17 cellular contexts compared by ENCODE assay signal in the genomic region with DNA sequence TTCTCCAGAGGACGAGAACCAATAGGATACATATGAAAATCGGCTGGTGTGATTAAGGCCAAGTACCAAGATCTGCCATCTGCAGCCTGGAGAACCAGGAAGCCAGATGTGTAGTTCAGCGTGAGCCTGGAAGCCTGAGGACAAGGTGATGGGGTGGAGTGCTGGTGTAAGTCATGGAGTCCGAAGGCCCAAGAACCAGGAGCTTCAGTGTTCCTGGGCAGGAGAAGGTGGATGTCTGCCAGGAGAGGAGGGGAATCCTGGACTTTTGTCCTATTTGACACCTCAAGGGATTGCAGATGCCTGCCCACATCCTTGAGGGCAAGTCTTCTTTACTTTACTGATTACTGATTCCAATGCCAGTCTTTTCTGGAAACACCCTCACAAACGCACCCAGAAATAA.
DNase-seq lines count a peak whose midpoint lies in the region; ATAC-seq and TF ChIP-seq lines count a peak whose summit lies in the region.
"Had no signal": no experiment of that assay in that cellular context is flagged by ENCODE, and none has a peak within 500 bp of the region (broad histone marks: within the 10 kb centered on the region; RNA-seq: fewer than 3 reads in every experiment).

No MANE protein-coding gene starts in this region.

- no peaks in the 10 kb centered on the region for H3K27me3 ChIP-seq in A673 (replicated peaks; ENCODE audit: insufficient read depth, low read depth, low read length, poor library complexity)

- in situ Hi-C loops in ACHN (cut with HindIII; ENCODE audit: low pct_ligation_motif_present, low pct_unique_long_range_greater_than_20kb, low sequenced_read_pairs) = no loop called here

- BruUV-seq in A673 (replicated peaks; lab: Mats Ljungman, UMichigan) = no TSS peak

- peak overlapping the region; percentile 16 for H3K27ac Mint-ChIP-seq in activated naive CD4-positive, alpha-beta T cell treated with anti-CD3 and anti-CD28 coated beads for 36 hours
- H3K27ac Mint-ChIP-seq in activated T-helper 2 cell treated with anti-CD3 and anti-CD28 coated beads, Interferon-gamma antibody, Interleukin-2, Interleukin-4, amounts not matched to agents 10 μg/mL and 5 μg/mL and 100 μg/mL, durations not matched to agents 14 hours and 24 hours and 36 hours = peak overlapping the region; percentile 49
- H3K27ac Mint-ChIP-seq: B cell had no signal

- H3K4me3 Mint-ChIP-seq in activated naive CD4-positive, alpha-beta T cell treated with anti-CD3 and anti-CD28 coated beads for 36 hours = no peak overlapping the region
- no peak overlapping the region for H3K4me3 Mint-ChIP-seq in activated T-helper 2 cell treated with anti-CD3 and anti-CD28 coated beads, Interferon-gamma antibody, Interleukin-2, Interleukin-4, amounts not matched to agents 10 μg/mL and 5 μg/mL and 100 μg/mL, durations not matched to agents 14 hours and 24 hours and 36 hours (ENCODE audit: low read depth)
- H3K4me3 Mint-ChIP-seq: B cell had no signal

- ATAC-seq in mucosa of descending colon = peak; percentile 46
- ATAC-seq: Panc1 had no signal

- CTCF ChIA-PET in activated naive CD4-positive, alpha-beta T cell treated with anti-CD3 and anti-CD28 coated beads for 36 hours (lab: Charles Lee) = interaction anchor here (0.6 to 2.6 kb wide), 11 partner anchors 10 to 313 kb away, joined by 3 to 13 read pairs (median 4); no protein-coding TSS in a partner anchor
- CTCF ChIA-PET in A673 (lab: Charles Lee) = no interaction called here

- H3K4me1 ChIP-seq in mucosa of descending colon (ENCODE audit: low read depth) = peaks cover 12% of the 10 kb centered on the region
- peaks cover 26% of the 10 kb centered on the region for H3K4me1 ChIP-seq in A673 (ENCODE audit: insufficient read depth, low read length, poor library complexity, severe bottlenecking)

- H3K36me3 ChIP-seq in mucosa of descending colon (ENCODE audit: low read depth) (no peaks in the 10 kb centered on the region), A673 (ENCODE audit: insufficient read depth, low read length, poor library complexity, severe bottlenecking) (no peaks in the 10 kb centered on the region)

- intact Hi-C loops in activated naive CD4-positive, alpha-beta T cell treated with anti-CD3 and anti-CD28 coated beads for 36 hours (cut with micrococcal nuclease) = loop anchor here (2.0 kb wide), 1 partner anchor 39 kb away; no protein-coding TSS in a partner anchor
- intact Hi-C loops in activated T-helper 2 cell treated with anti-CD3 and anti-CD28 coated beads, Interferon-gamma antibody, Interleukin-2, Interleukin-4, amounts not matched to agents 10 μg/mL and 5 μg/mL and 100 μg/mL, durations not matched to agents 14 hours and 24 hours and 36 hours (cut with micrococcal nuclease) = loop anchor here (5.0 kb wide), 1 partner anchor 265 kb away; no protein-coding TSS in a partner anchor
- intact Hi-C loops in mucosa of descending colon (cut with DNase I, micrococcal nuclease) = no loop called here
- intact Hi-C loops in A673 (cut with micrococcal nuclease; ENCODE audit: unreplicated experiment) = loop anchor here (2.0 kb wide), 1 partner anchor 39 kb away; no protein-coding TSS in a partner anchor

- no peaks in the 10 kb centered on the region for H3K27me3 Mint-ChIP-seq in activated naive CD4-positive, alpha-beta T cell treated with anti-CD3 and anti-CD28 coated beads for 36 hours (ENCODE audit: low read depth)
- H3K27me3 Mint-ChIP-seq in activated T-helper 2 cell treated with anti-CD3 and anti-CD28 coated beads, Interferon-gamma antibody, Interleukin-2, Interleukin-4, amounts not matched to agents 10 μg/mL and 5 μg/mL and 100 μg/mL, durations not matched to agents 14 hours and 24 hours and 36 hours (ENCODE audit: low read depth) = no peaks in the 10 kb centered on the region
- H3K27me3 Mint-ChIP-seq: B cell had no signal

- H3K27ac ChIP-seq in A673 (ENCODE audit: low read depth, low read length, poor library complexity, severe bottlenecking) = no peak overlapping the region

- H3K4me3 ChIP-seq in mucosa of descending colon (no peak overlapping the region), A673 (ENCODE audit: low read depth, low read length, poor library complexity, severe bottlenecking) (no peak overlapping the region)

- TF ChIP-seq CTCF in mucosa of descending colon (IDR thresholded peaks at IDR 0.05) (no peak), A673 (conservative IDR thresholded peaks at IDR 0.05; ENCODE audit: low read depth, low read length) (no peak)

- peaks cover 39% of the 10 kb centered on the region for H3K4me1 Mint-ChIP-seq in activated naive CD4-positive, alpha-beta T cell treated with anti-CD3 and anti-CD28 coated beads for 36 hours (ENCODE audit: low read depth)
- H3K4me1 Mint-ChIP-seq in activated T-helper 2 cell treated with anti-CD3 and anti-CD28 coated beads, Interferon-gamma antibody, Interleukin-2, Interleukin-4, amounts not matched to agents 10 μg/mL and 5 μg/mL and 100 μg/mL, durations not matched to agents 14 hours and 24 hours and 36 hours (ENCODE audit: low read depth) = peaks cover 47% of the 10 kb centered on the region
- H3K4me1 Mint-ChIP-seq: B cell had no signal

- POLR2A ChIA-PET in A673 (lab: Charles Lee; ENCODE audit: low non-redundant PET) = no interaction called here

- DNase-seq in activated naive CD4-positive, alpha-beta T cell treated with anti-CD3 and anti-CD28 coated beads for 36 hours = no peak
- no peak for DNase-seq in activated naive CD4-positive, alpha-beta T cell treated with anti-CD3 and anti-CD28 coated beads, Interleukin-2, amount 50 U/mL, for 16 hours
- DNase-seq in activated T-helper 2 cell treated with anti-CD3 and anti-CD28 coated beads, Interferon-gamma antibody, Interleukin-2, Interleukin-4, amounts not matched to agents 10 μg/mL and 5 μg/mL and 100 μg/mL, durations not matched to agents 14 hours and 24 hours and 36 hours (ENCODE audit: low spot score) = no peak
- DNase-seq in mucosa of descending colon (no peak), NCI-H526 treated with DMSO at 0.1 percent for 48 hours (lab: John Stamatoyannopoulos, UW) (no peak), NCI-H1694 (lab: John Stamatoyannopoulos, UW) (no peak), A673 (ENCODE audit: low spot score) (no peak), ACHN (no peak)
- DNase-seq: DMS79; Karpas-422; MV-4-11; NCI-H1105 treated with DMSO at 0.1 percent for 48 hours; NCI-H2081 treated with DMSO at 0.1 percent for 48 hours; NCI-H446; NK-92 treated with Interleukin-12 subunit alpha and Interleukin-12 subunit beta, amount 100 ng/mL, for 24 hours had no signal

- H3K9me3 ChIP-seq in mucosa of descending colon (no peaks in the 10 kb centered on the region), A673 (ENCODE audit: low read depth, low read length, poor library complexity, severe bottlenecking) (no peaks in the 10 kb centered on the region)

- no peaks in the 10 kb centered on the region for H3K36me3 Mint-ChIP-seq in activated naive CD4-positive, alpha-beta T cell treated with anti-CD3 and anti-CD28 coated beads for 36 hours (ENCODE audit: low read depth)
- no peaks in the 10 kb centered on the region for H3K36me3 Mint-ChIP-seq in activated T-helper 2 cell treated with anti-CD3 and anti-CD28 coated beads, Interferon-gamma antibody, Interleukin-2, Interleukin-4, amounts not matched to agents 10 μg/mL and 5 μg/mL and 100 μg/mL, durations not matched to agents 14 hours and 24 hours and 36 hours (ENCODE audit: low read depth)

- H3K9me3 Mint-ChIP-seq in activated naive CD4-positive, alpha-beta T cell treated with anti-CD3 and anti-CD28 coated beads for 36 hours = no peaks in the 10 kb centered on the region
- no peaks in the 10 kb centered on the region for H3K9me3 Mint-ChIP-seq in activated T-helper 2 cell treated with anti-CD3 and anti-CD28 coated beads, Interferon-gamma antibody, Interleukin-2, Interleukin-4, amounts not matched to agents 10 μg/mL and 5 μg/mL and 100 μg/mL, durations not matched to agents 14 hours and 24 hours and 36 hours

Comparison
In these comparisons a context has a peak if more than half of its experiments do, and no peak if none do; other contexts are left out.
1. intact Hi-C loops: an anchor here in activated naive CD4-positive, alpha-beta T cell treated with anti-CD3 and anti-CD28 coated beads for 36 hours (2.0 kb wide), activated T-helper 2 cell treated with anti-CD3 and anti-CD28 coated beads, Interferon-gamma antibody, Interleukin-2, Interleukin-4, amounts not matched to agents 10 μg/mL and 5 μg/mL and 100 μg/mL, durations not matched to agents 14 hours and 24 hours and 36 hours (5.0 kb wide) and A673 (2.0 kb wide); none called in mucosa of descending colon.